14 cellular contexts compared by ENCODE assay signal in genomic region chr1:11704226-11704619, GRCh38.
"Had no signal": no experiment of that assay in that cellular context is flagged by ENCODE, and none has a peak within 500 bp of the region (broad histone marks: within the 10 kb centered on the region; RNA-seq: fewer than 3 reads in every experiment).

No MANE protein-coding gene starts in this region.

- H3K4me1 ChIP-seq: upper lobe of right lung had no signal

- H3K27ac Mint-ChIP-seq: activated naive CD4-positive, alpha-beta T cell treated with anti-CD3 and anti-CD28 coated beads, Interleukin-2, amount 10 ng/mL, durations not matched to agents 7 days and 5 days; activated T-helper 2 cell treated with anti-CD3 and anti-CD28 coated beads, Interferon-gamma antibody, Interleukin-2, Interleukin-4, amounts not matched to agents 10 μg/mL and 5 μg/mL and 100 μg/mL, durations not matched to agents 14 hours and 24 hours and 36 hours; immature natural killer cell; naive thymus-derived CD8-positive, alpha-beta T cell had no signal

- DNase-seq: activated naive CD4-positive, alpha-beta T cell treated with anti-CD3 and anti-CD28 coated beads, Interleukin-2, amount 10 ng/mL, durations not matched to agents 7 days and 5 days; caudate nucleus; cortex of kidney; erythroblast; immature natural killer cell; left cardiac atrium; mucosa of descending colon; naive thymus-derived CD8-positive, alpha-beta T cell; stimulated activated CD4-positive, alpha-beta T cell treated with anti-CD3 and anti-CD28 coated beads, Interleukin-12 subunit alpha, Interleukin-12 subunit beta, amount 100 ng/mL, for 4 hours; stimulated activated naive CD4-positive, alpha-beta T cell treated with Interleukin-2 at 50 U/mL for 16 hours; T-helper 2 cell; upper lobe of right lung had no signal

- H3K36me3 Mint-ChIP-seq: activated naive CD4-positive, alpha-beta T cell treated with anti-CD3 and anti-CD28 coated beads, Interleukin-2, amount 10 ng/mL, durations not matched to agents 7 days and 5 days; naive thymus-derived CD8-positive, alpha-beta T cell had no signal

- H3K9me3 ChIP-seq: mucosa of descending colon, suprapubic skin, upper lobe of right lung had no signal

- H3K4me3 ChIP-seq: mucosa of descending colon, suprapubic skin, upper lobe of right lung had no signal

- H3K4me3 Mint-ChIP-seq: activated naive CD4-positive, alpha-beta T cell treated with anti-CD3 and anti-CD28 coated beads, Interleukin-2, amount 10 ng/mL, durations not matched to agents 7 days and 5 days; immature natural killer cell; naive thymus-derived CD8-positive, alpha-beta T cell had no signal

- H3K4me1 Mint-ChIP-seq: activated naive CD4-positive, alpha-beta T cell treated with anti-CD3 and anti-CD28 coated beads, Interleukin-2, amount 10 ng/mL, durations not matched to agents 7 days and 5 days had no signal

- ATAC-seq: left cardiac atrium; mucosa of descending colon; naive thymus-derived CD8-positive, alpha-beta T cell had no signal

- H3K27ac ChIP-seq: suprapubic skin, upper lobe of right lung had no signal

- H3K9me3 Mint-ChIP-seq: activated naive CD4-positive, alpha-beta T cell treated with anti-CD3 and anti-CD28 coated beads, Interleukin-2, amount 10 ng/mL, durations not matched to agents 7 days and 5 days; activated T-helper 2 cell treated with anti-CD3 and anti-CD28 coated beads, Interferon-gamma antibody, Interleukin-2, Interleukin-4, amounts not matched to agents 10 μg/mL and 5 μg/mL and 100 μg/mL, durations not matched to agents 14 hours and 24 hours and 36 hours; immature natural killer cell; naive thymus-derived CD8-positive, alpha-beta T cell had no signal

- H3K36me3 ChIP-seq: suprapubic skin, upper lobe of right lung had no signal
